In genomic region chr1:150606743-150607142, GRCh38 we compare ENCODE assay signal across 1 cellular context.
TF ChIP-seq lines count a peak whose summit lies in the region.

No MANE protein-coding gene starts in this region.

TF ChIP-seq in HepG2, 621 proteins besides CTCF, POLR2A, EP300 and RAD21:
- TF ChIP-seq THYN1 (CRISPR knock-in tag; IDR thresholded peaks at IDR 0.05; ENCODE audit: borderline replicate concordance, low read depth) (no peak), HDAC1 (CRISPR knock-in tag; IDR thresholded peaks at IDR 0.05) (no peak), HIC2 (CRISPR knock-in tag; IDR thresholded peaks at IDR 0.05; ENCODE audit: low read depth) (no peak), ZNF432 (CRISPR knock-in tag; IDR thresholded peaks at IDR 0.05; ENCODE audit: borderline replicate concordance) (no peak), ZNF567 (CRISPR knock-in tag; IDR thresholded peaks at IDR 0.05; ENCODE audit: borderline replicate concordance) (no peak), ZNF597 (CRISPR knock-in tag; IDR thresholded peaks at IDR 0.05) (no peak), ZNF317 (CRISPR knock-in tag; IDR thresholded peaks at IDR 0.05) (no peak), KAT7 (CRISPR knock-in tag; IDR thresholded peaks at IDR 0.05; ENCODE audit: borderline replicate concordance) (no peak), ZNF136 (CRISPR knock-in tag; IDR thresholded peaks at IDR 0.05; ENCODE audit: low read depth) (no peak), ZNF12 (CRISPR knock-in tag; IDR thresholded peaks at IDR 0.05) (no peak), CAMTA2 (CRISPR knock-in tag; IDR thresholded peaks at IDR 0.05; ENCODE audit: borderline replicate concordance) (no peak), TEAD3 (CRISPR knock-in tag; optimal IDR thresholded peaks at IDR 0.05; ENCODE audit: borderline replicate concordance) (no peak), KDM6A (CRISPR knock-in tag; IDR thresholded peaks at IDR 0.05; ENCODE audit: low read depth) (no peak), AGO1 (IDR thresholded peaks at IDR 0.05; ENCODE audit: low read depth, low read length, poor library complexity, severe bottlenecking) (no peak), SOX6 (IDR thresholded peaks at IDR 0.05) (no peak), SOX6 (CRISPR knock-in tag; IDR thresholded peaks at IDR 0.05) (no peak), MED1 (CRISPR knock-in tag; IDR thresholded peaks at IDR 0.05) (no peak), ZNF225 (CRISPR knock-in tag; IDR thresholded peaks at IDR 0.05) (no peak)
- TF ChIP-seq, protein P1, sequence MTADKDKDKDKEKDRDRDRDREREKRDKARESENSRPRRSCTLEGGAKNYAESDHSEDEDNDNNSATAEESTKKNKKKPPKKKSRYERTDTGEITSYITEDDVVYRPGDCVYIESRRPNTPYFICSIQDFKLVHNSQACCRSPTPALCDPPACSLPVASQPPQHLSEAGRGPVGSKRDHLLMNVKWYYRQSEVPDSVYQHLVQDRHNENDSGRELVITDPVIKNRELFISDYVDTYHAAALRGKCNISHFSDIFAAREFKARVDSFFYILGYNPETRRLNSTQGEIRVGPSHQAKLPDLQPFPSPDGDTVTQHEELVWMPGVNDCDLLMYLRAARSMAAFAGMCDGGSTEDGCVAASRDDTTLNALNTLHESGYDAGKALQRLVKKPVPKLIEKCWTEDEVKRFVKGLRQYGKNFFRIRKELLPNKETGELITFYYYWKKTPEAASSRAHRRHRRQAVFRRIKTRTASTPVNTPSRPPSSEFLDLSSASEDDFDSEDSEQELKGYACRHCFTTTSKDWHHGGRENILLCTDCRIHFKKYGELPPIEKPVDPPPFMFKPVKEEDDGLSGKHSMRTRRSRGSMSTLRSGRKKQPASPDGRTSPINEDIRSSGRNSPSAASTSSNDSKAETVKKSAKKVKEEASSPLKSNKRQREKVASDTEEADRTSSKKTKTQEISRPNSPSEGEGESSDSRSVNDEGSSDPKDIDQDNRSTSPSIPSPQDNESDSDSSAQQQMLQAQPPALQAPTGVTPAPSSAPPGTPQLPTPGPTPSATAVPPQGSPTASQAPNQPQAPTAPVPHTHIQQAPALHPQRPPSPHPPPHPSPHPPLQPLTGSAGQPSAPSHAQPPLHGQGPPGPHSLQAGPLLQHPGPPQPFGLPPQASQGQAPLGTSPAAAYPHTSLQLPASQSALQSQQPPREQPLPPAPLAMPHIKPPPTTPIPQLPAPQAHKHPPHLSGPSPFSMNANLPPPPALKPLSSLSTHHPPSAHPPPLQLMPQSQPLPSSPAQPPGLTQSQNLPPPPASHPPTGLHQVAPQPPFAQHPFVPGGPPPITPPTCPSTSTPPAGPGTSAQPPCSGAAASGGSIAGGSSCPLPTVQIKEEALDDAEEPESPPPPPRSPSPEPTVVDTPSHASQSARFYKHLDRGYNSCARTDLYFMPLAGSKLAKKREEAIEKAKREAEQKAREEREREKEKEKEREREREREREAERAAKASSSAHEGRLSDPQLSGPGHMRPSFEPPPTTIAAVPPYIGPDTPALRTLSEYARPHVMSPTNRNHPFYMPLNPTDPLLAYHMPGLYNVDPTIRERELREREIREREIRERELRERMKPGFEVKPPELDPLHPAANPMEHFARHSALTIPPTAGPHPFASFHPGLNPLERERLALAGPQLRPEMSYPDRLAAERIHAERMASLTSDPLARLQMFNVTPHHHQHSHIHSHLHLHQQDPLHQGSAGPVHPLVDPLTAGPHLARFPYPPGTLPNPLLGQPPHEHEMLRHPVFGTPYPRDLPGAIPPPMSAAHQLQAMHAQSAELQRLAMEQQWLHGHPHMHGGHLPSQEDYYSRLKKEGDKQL (CRISPR knock-in tag; IDR thresholded peaks at IDR 0.05; ENCODE audit: low read depth) = no peak
